ENCODE assay signal across 12 cellular contexts in the genomic region with DNA sequence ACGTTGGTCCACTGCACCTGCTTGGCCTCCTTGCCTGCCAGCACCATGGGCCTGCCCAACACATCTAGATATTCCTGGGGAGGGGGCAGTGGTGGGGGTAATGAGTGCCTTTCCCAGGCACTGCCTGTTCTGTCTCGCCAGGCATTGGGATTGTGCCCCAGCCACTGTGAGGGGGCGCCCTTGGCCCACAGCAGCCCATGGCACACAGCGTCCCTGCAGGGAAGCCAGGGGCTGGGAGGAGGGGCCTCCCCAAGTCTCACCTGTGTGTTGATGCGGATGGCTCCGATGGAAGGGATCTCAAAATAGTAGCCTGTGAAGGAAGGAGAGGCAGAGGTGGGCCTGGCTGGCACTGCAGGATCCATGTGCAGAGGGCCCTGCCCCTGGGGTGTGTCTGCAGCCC. TPM values are rescaled to one million over a fixed set of nuclear protein-coding genes. Genes with fewer than 3 reads are reported as not detected.
DNase-seq lines count a peak whose midpoint lies in the region; ATAC-seq and TF ChIP-seq lines count a peak whose summit lies in the region.
"Had no signal": no experiment of that assay in that cellular context is flagged by ENCODE, and none has a peak within 500 bp of the region (broad histone marks: within the 10 kb centered on the region; RNA-seq: fewer than 3 reads in every experiment).

No MANE protein-coding gene starts in this region.

- peak overlapping the region; percentile 38 for H3K14ac ChIP-seq in neuronal stem cell (ENCODE audit: low read length)

- H2BK5ac ChIP-seq in neuronal stem cell (ENCODE audit: low read length), result peak overlapping the region; percentile 66

- H3K18ac ChIP-seq in neuronal stem cell (ENCODE audit: low read length), result peak overlapping the region; percentile 27

- H3K79me1 ChIP-seq in neuronal stem cell (ENCODE audit: low read depth, low read length), result peaks cover 6% of the 10 kb centered on the region

- H3K4me1 Mint-ChIP-seq in endodermal cell, result peaks cover 2% of the 10 kb centered on the region

- H4K20me1 ChIP-seq in OCI-LY3 (ENCODE audit: insufficient read depth, low read length), result no peaks in the 10 kb centered on the region

- H2BK12ac ChIP-seq in neuronal stem cell (ENCODE audit: low read length), result peak overlapping the region; percentile 22

- H3K4me1 ChIP-seq in OCI-LY3 (ENCODE audit: low read length), result peaks cover 2% of the 10 kb centered on the region; the same call in 1 of the 2 replicates
- H3K4me1 ChIP-seq in endodermal cell (ENCODE audit: control insufficient read depth, insufficient read depth, low read length), result no peaks in the 10 kb centered on the region
- H3K4me1 ChIP-seq in neuronal stem cell (ENCODE audit: control insufficient read depth in 2 of 2, insufficient read depth in 1 of 2, low read depth in 1 of 2, low read length in 2 of 2), result peaks cover 24 to 27% of the 10 kb centered on the region in 2 donors

- H3K9me3 ChIP-seq in OCI-LY3 (ENCODE audit: insufficient read depth, low read length) (no peaks in the 10 kb centered on the region), endodermal cell (ENCODE audit: control insufficient read depth, low read length) (no peaks in the 10 kb centered on the region), neuronal stem cell (replicated peaks in 1 of 2; ENCODE audit: control insufficient read depth in 2 of 2, insufficient read depth in 1 of 2, low read depth in 1 of 2, low read length in 2 of 2) (peaks cover 0 to 2% of the 10 kb centered on the region in 2 donors)
- H3K9me3 ChIP-seq: BE2C had no signal

- H3K4me3 Mint-ChIP-seq in endodermal cell, result no peak overlapping the region
- H3K4me3 Mint-ChIP-seq: CD4-positive, alpha-beta memory T cell had no signal

- H3K27me3 ChIP-seq in H7 (ENCODE audit: control insufficient read depth, insufficient read depth, low read length), result no peaks in the 10 kb centered on the region
- no peaks in the 10 kb centered on the region for H3K27me3 ChIP-seq in OCI-LY3 (ENCODE audit: low read depth, low read length)
- no peaks in the 10 kb centered on the region for H3K27me3 ChIP-seq in endodermal cell (ENCODE audit: control insufficient read depth, insufficient read depth, low read length, poor library complexity, severe bottlenecking)
- H3K27me3 ChIP-seq in neuronal stem cell (ENCODE audit: control insufficient read depth in 3 of 3, insufficient read depth in 3 of 3, low read depth in 1 of 3, low read length in 3 of 3), result peaks cover 0 to 23% (median 0%) of the 10 kb centered on the region in 3 experiments
- H3K27me3 ChIP-seq: BE2C had no signal

- ATAC-seq in HG02973 (IDR thresholded peaks at IDR 0.05; ENCODE audit: unreplicated experiment) (no peak), HG03196 (IDR thresholded peaks at IDR 0.05; ENCODE audit: unreplicated experiment) (no peak)

- H3K4me2 ChIP-seq in OCI-LY3 (ENCODE audit: low read length), result no peak overlapping the region
- H3K4me2 ChIP-seq in neuronal stem cell (ENCODE audit: insufficient read depth, low read length, poor library complexity, severe bottlenecking), result no peak overlapping the region

- H4K91ac ChIP-seq in neuronal stem cell (ENCODE audit: low read depth, low read length, poor library complexity), result peak overlapping the region; percentile 72

- H3K36me3 ChIP-seq in H7 (replicated peaks; ENCODE audit: control insufficient read depth, insufficient read depth, low read length), result no peaks in the 10 kb centered on the region
- H3K36me3 ChIP-seq in OCI-LY3 (replicated peaks; ENCODE audit: low read depth, low read length), result no peaks in the 10 kb centered on the region
- H3K36me3 ChIP-seq in endodermal cell (ENCODE audit: control insufficient read depth, insufficient read depth, low read length), result no peaks in the 10 kb centered on the region
- peaks cover 0 to 5% of the 10 kb centered on the region in 2 donors for H3K36me3 ChIP-seq in neuronal stem cell (replicated peaks in 1 of 2; ENCODE audit: control insufficient read depth in 2 of 2, insufficient read depth in 2 of 2, low read length in 2 of 2)

- H2AFZ ChIP-seq in OCI-LY3 (ENCODE audit: low read depth, low read length), result no peak overlapping the region
- H2AFZ ChIP-seq in neuronal stem cell (ENCODE audit: low read length), result no peak overlapping the region

- 84 to 100% methylated on average over 2 to 6 of the region's 6 CpGs for WGBS in endodermal cell (ENCODE audit: insufficient coverage in 1 of 2, insufficient read length in 1 of 2), 2 experiments
- no CpG with 5 or more reads among the region's 6 CpGs for WGBS in neuronal stem cell (ENCODE audit: extremely low coverage in 2 of 2, insufficient read length in 2 of 2, insufficient replicate concordance in 1 of 2), 2 donors

- no peak overlapping the region for H3K27ac Mint-ChIP-seq in endodermal cell
- H3K27ac Mint-ChIP-seq: CD4-positive, alpha-beta memory T cell had no signal

- H3K9me3 Mint-ChIP-seq in endodermal cell, result no peaks in the 10 kb centered on the region
- H3K9me3 Mint-ChIP-seq: CD4-positive, alpha-beta memory T cell had no signal

- H3K27ac ChIP-seq in OCI-LY3 (ENCODE audit: low read length) (no peak overlapping the region), endodermal cell (ENCODE audit: low read depth, low read length) (no peak overlapping the region), neuronal stem cell (replicated peaks; ENCODE audit: low read length) (no peak overlapping the region)
- H3K27ac ChIP-seq: C4-2B had no signal

- no peak overlapping the region for H3K4ac ChIP-seq in neuronal stem cell (ENCODE audit: low read length)

- DNase-seq in H7 (peak; percentile 86), endodermal cell (peak; percentile 61), neuronal stem cell (ENCODE audit: low spot score) (no peak), NCI-H82 treated with DMSO at 0.1 percent for 48 hours (lab: John Stamatoyannopoulos, UW; ENCODE audit: unreplicated experiment) (no peak)
- DNase-seq: BE2C; CD4-positive, alpha-beta memory T cell; DMS79 had no signal

- H3K27me3 Mint-ChIP-seq in endodermal cell (ENCODE audit: insufficient read depth), result no peaks in the 10 kb centered on the region
- H3K27me3 Mint-ChIP-seq: CD4-positive, alpha-beta memory T cell had no signal

- H2AK5ac ChIP-seq in neuronal stem cell (ENCODE audit: low read depth, low read length), result peak overlapping the region; percentile 78

- peak overlapping the region; percentile 37 for H2BK15ac ChIP-seq in neuronal stem cell (ENCODE audit: low read length)

- no peak overlapping the region for H2BK120ac ChIP-seq in neuronal stem cell (ENCODE audit: low read depth, low read length)

- H3K79me2 ChIP-seq in OCI-LY3 (ENCODE audit: low read length), result no peaks in the 10 kb centered on the region

- H3K4me3 ChIP-seq in H7 (ENCODE audit: insufficient read depth, low read depth, low read length) (no peak overlapping the region), OCI-LY3 (ENCODE audit: low read length) (no peak overlapping the region), endodermal cell (ENCODE audit: low read length) (no peak overlapping the region), neuronal stem cell (ENCODE audit: low read length in 2 of 2) (no peak overlapping the region)

- H3K9ac ChIP-seq in OCI-LY3 (ENCODE audit: low read length) (no peak overlapping the region), endodermal cell (ENCODE audit: extremely low read depth, low read length, poor library complexity, severe bottlenecking) (no peak overlapping the region), neuronal stem cell (ENCODE audit: low read depth, low read length, poor library complexity) (no peak overlapping the region)

- TF ChIP-seq CTCF in OCI-LY3 (IDR thresholded peaks at IDR 0.05; ENCODE audit: low read depth, low read length) (0 out of 2 replicates have a peak, but pooled peaks have one; percentile 12), endodermal cell (conservative IDR thresholded peaks at IDR 0.05) (no peak)

- no peak overlapping the region for H4K8ac ChIP-seq in neuronal stem cell (ENCODE audit: low read depth, low read length)

- no peaks in the 10 kb centered on the region for H3K36me3 Mint-ChIP-seq in endodermal cell (ENCODE audit: low read depth)
- H3K36me3 Mint-ChIP-seq: CD4-positive, alpha-beta memory T cell had no signal

- H3K23ac ChIP-seq in neuronal stem cell (ENCODE audit: low read depth, low read length, poor library complexity), result peak overlapping the region; percentile 43

RNA-seq across cellular contexts. Expression of a gene that starts 18.7 kb away (rescaled TPM):
- 33.1 and 38.7 TPM in 2 replicates for total RNA-seq in H7 (2014; rRNA removed; shearing (Covaris generic))
- 10 to 100 TPM; 30.1 to 32.2 TPM for total RNA-seq in endodermal cell
- polyA plus RNA-seq in endodermal cell (2013, experiment 1 of 2), result 27.7 TPM
- polyA plus RNA-seq in endodermal cell (2013, experiment 2 of 2), result 24.2 TPM
- polyA plus RNA-seq in neuronal stem cell (2013, experiment 1 of 2), result 21.4 TPM
- polyA plus RNA-seq in neuronal stem cell (2013, experiment 2 of 2), result 20.8 TPM

RNA-seq across cellular contexts. Expression of a gene that starts 27.4 kb away (rescaled TPM):
- 19.0 and 20.0 TPM in 2 replicates for total RNA-seq in H7 (2014; rRNA removed; shearing (Covaris generic))
- 10 to 100 TPM in 1 of 2 donors, 1 to 10 TPM in 1; 8.5 to 14.6 TPM for total RNA-seq in endodermal cell
- 14.7 TPM for polyA plus RNA-seq in endodermal cell (2013, experiment 1 of 2)
- polyA plus RNA-seq in endodermal cell (2013, experiment 2 of 2), result 11.5 TPM
- polyA plus RNA-seq in neuronal stem cell (2013, experiment 1 of 2), result 6.9 TPM
- polyA plus RNA-seq in neuronal stem cell (2013, experiment 2 of 2), result 7.1 TPM

RNA-seq across cellular contexts. Expression of a gene that starts 27.4 kb away (rescaled TPM):
- 41.1 and 41.6 TPM in 2 replicates for total RNA-seq in H7 (2014; rRNA removed; shearing (Covaris generic))
- total RNA-seq in endodermal cell, result 10 to 100 TPM; 21.8 TPM
- polyA plus RNA-seq in endodermal cell (2013, experiment 1 of 2), result 34.3 TPM
- polyA plus RNA-seq in endodermal cell (2013, experiment 2 of 2), result 30.3 TPM
- polyA plus RNA-seq in neuronal stem cell (2013, experiment 1 of 2), result 19.4 TPM
- 17.4 TPM for polyA plus RNA-seq in neuronal stem cell (2013, experiment 2 of 2)

RNA-seq across cellular contexts. Expression of a gene that starts 32.5 kb away (rescaled TPM):
- 1.1 and 1.3 TPM in 2 replicates for total RNA-seq in H7 (2014; rRNA removed; shearing (Covaris generic))
- 1 to 10 TPM in 1 of 2 donors, under 1 TPM in 1; 0.22 to 1.4 TPM for total RNA-seq in endodermal cell
- polyA plus RNA-seq in endodermal cell (2013, experiment 1 of 2), result 4.4 TPM
- 2.6 TPM for polyA plus RNA-seq in endodermal cell (2013, experiment 2 of 2)
- 2.0 TPM for polyA plus RNA-seq in neuronal stem cell (2013, experiment 1 of 2)
- polyA plus RNA-seq in neuronal stem cell (2013, experiment 2 of 2), result 1.6 TPM
- total RNA-seq: G401 had no signal
- polyA plus RNA-seq: CD4-positive, alpha-beta memory T cell had no signal

RNA-seq across cellular contexts. Expression of a gene that starts 37.4 kb away (rescaled TPM):
- 11.4 and 16.7 TPM in 2 replicates for total RNA-seq in H7 (2014; rRNA removed; shearing (Covaris generic))
- total RNA-seq in endodermal cell, result 10 to 100 TPM in 1 of 2 donors, 1 to 10 TPM in 1; 9.4 to 17.2 TPM
- 15.8 TPM for polyA plus RNA-seq in endodermal cell (2013, experiment 1 of 2)
- 15.9 TPM for polyA plus RNA-seq in endodermal cell (2013, experiment 2 of 2)
- 8.5 TPM for polyA plus RNA-seq in neuronal stem cell (2013, experiment 1 of 2)
- 8.5 TPM for polyA plus RNA-seq in neuronal stem cell (2013, experiment 2 of 2)

Comparison
In these comparisons a context has a peak if more than half of its experiments do, and no peak if none do; other contexts are left out.
1. DNase-seq: peak in H7 (single experiment) and endodermal cell (single experiment); none in neuronal stem cell (single experiment) and NCI-H82 treated with DMSO at 0.1 percent for 48 hours (single experiment).